In the genomic region with DNA sequence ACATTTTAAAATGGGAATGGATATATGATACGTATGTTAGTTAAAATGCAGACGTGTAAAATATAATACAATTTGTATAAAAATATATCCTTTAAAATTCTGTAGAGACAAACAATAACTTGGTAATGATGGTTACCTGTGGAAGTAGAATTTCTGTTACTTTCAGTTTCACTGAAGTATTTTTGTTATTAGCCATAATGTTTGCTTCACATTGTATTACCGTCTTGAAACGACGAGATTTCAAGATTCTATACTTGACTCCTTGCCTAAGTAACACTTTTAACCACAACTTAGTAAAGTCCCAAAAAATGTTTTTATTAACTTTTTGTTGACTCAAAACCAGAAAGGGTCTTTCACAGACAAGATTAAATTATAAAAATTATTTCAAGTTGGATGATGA, we compare ENCODE assay signal across 28 cellular contexts.
"Had no signal": no experiment of that assay in that cellular context is flagged by ENCODE, and none has a peak within 500 bp of the region (broad histone marks: within the 10 kb centered on the region; RNA-seq: fewer than 3 reads in every experiment).

No MANE protein-coding gene starts in this region.

- H3K27ac Mint-ChIP-seq: natural killer cell; nephron; neural progenitor cell; progenitor cell of endocrine pancreas; stimulated activated effector memory CD8-positive, alpha-beta T cell treated with anti-CD3 and anti-CD28 coated beads, Interleukin-12 subunit alpha, Interleukin-12 subunit beta, amount 100 ng/mL, for 72 hours; stimulated activated naive B cell treated with anti-CD40 and anti-IgM and Interleukin-4, amounts not matched to agents 10 μg/mL and 1 μg/mL and 100 μg/mL, for 72 hours; stimulated activated naive CD8-positive, alpha-beta T cell treated with anti-CD3 and anti-CD28 coated beads, Interleukin-15, Interleukin-2, amounts not matched to agents 100 ng/mL and 50 ng/mL, for 24 hours had no signal

- H3K9ac ChIP-seq: neural progenitor cell, parathyroid adenoma had no signal

- H3K36me3 ChIP-seq: neural progenitor cell, ovary, right lobe of liver, sigmoid colon, stomach, thoracic aorta, thyroid gland, tibial nerve, upper lobe of right lung, uterus had no signal

- H3K9me3 Mint-ChIP-seq: nephron, neural progenitor cell had no signal

- ATAC-seq: natural killer cell; psoas muscle; right cardiac atrium; right lobe of liver; stimulated activated effector memory CD8-positive, alpha-beta T cell treated with anti-CD3 and anti-CD28 coated beads, Interleukin-12 subunit alpha, Interleukin-12 subunit beta, amount 100 ng/mL, for 72 hours; stimulated activated naive B cell treated with anti-CD40 and anti-IgM and Interleukin-4, amounts not matched to agents 10 μg/mL and 1 μg/mL and 100 μg/mL, for 72 hours; upper lobe of right lung had no signal

- H3K9me3 ChIP-seq: ovary, right lobe of liver, stomach, thoracic aorta, thyroid gland, upper lobe of right lung, uterus had no signal

- H3K27me3 ChIP-seq: neural progenitor cell, ovary, right lobe of liver, sigmoid colon, stomach, thyroid gland, tibial nerve, upper lobe of right lung, uterus had no signal

- H3K36me3 Mint-ChIP-seq: neural progenitor cell; stimulated activated effector memory CD8-positive, alpha-beta T cell treated with anti-CD3 and anti-CD28 coated beads, Interleukin-12 subunit alpha, Interleukin-12 subunit beta, amount 100 ng/mL, for 72 hours; stimulated activated naive B cell treated with anti-CD40 and anti-IgM and Interleukin-4, amounts not matched to agents 10 μg/mL and 1 μg/mL and 100 μg/mL, for 72 hours had no signal

- H3K4me3 Mint-ChIP-seq: natural killer cell; nephron; neural progenitor cell; stimulated activated effector memory CD8-positive, alpha-beta T cell treated with anti-CD3 and anti-CD28 coated beads, Interleukin-12 subunit alpha, Interleukin-12 subunit beta, amount 100 ng/mL, for 72 hours; stimulated activated naive B cell treated with anti-CD40 and anti-IgM and Interleukin-4, amounts not matched to agents 10 μg/mL and 1 μg/mL and 100 μg/mL, for 72 hours; stimulated activated naive CD8-positive, alpha-beta T cell treated with anti-CD3 and anti-CD28 coated beads, Interleukin-15, Interleukin-2, amounts not matched to agents 100 ng/mL and 50 ng/mL, for 24 hours had no signal

- H3K27me3 Mint-ChIP-seq: progenitor cell of endocrine pancreas; stimulated activated naive B cell treated with anti-CD40 and anti-IgM and Interleukin-4, amounts not matched to agents 10 μg/mL and 1 μg/mL and 100 μg/mL, for 72 hours; stimulated activated naive CD8-positive, alpha-beta T cell treated with anti-CD3 and anti-CD28 coated beads, Interleukin-15, Interleukin-2, amounts not matched to agents 100 ng/mL and 50 ng/mL, for 24 hours had no signal

- H3K4me1 Mint-ChIP-seq: natural killer cell; nephron; neural progenitor cell; stimulated activated effector memory CD8-positive, alpha-beta T cell treated with anti-CD3 and anti-CD28 coated beads, Interleukin-12 subunit alpha, Interleukin-12 subunit beta, amount 100 ng/mL, for 72 hours; stimulated activated naive B cell treated with anti-CD40 and anti-IgM and Interleukin-4, amounts not matched to agents 10 μg/mL and 1 μg/mL and 100 μg/mL, for 72 hours had no signal

- H3K79me2 ChIP-seq: parathyroid adenoma had no signal

- H3K27ac ChIP-seq: neural progenitor cell, ovary, parathyroid adenoma, psoas muscle, right lobe of liver, sigmoid colon, stomach, thoracic aorta, thyroid gland, tibial nerve, upper lobe of right lung, uterus had no signal

- H2AFZ ChIP-seq: neural progenitor cell, parathyroid adenoma had no signal

- H3K4me3 ChIP-seq: neural progenitor cell, ovary, psoas muscle, right lobe of liver, sigmoid colon, stomach, thoracic aorta, thyroid gland, tibial nerve, upper lobe of right lung, uterus had no signal

- DNase-seq: natural killer cell; occipital lobe; ovary; posterior cingulate gyrus; psoas muscle; right cardiac atrium; right lobe of liver; sigmoid colon; small intestine; stimulated activated CD4-positive, alpha-beta T cell treated with anti-CD3 and anti-CD28 coated beads, Interleukin-15, amount 100 ng/mL, for 24 hours; stimulated activated CD4-positive, alpha-beta T cell treated with anti-CD3 and anti-CD28 coated beads, Interleukin-2, amount 100 ng/mL, for 24 hours; stimulated activated CD4-positive, alpha-beta T cell treated with anti-CD3 and anti-CD28 coated beads, Interleukin-2, amount 100 ng/mL, for 48 hours; stimulated activated CD4-positive, alpha-beta T cell treated with anti-CD3 and anti-CD28 coated beads, Interleukin-4, amount 100 ng/mL, for 24 hours; stimulated activated naive B cell treated with anti-CD40 and anti-IgM and Interleukin-4, amounts not matched to agents 10 μg/mL and 1 μg/mL and 100 μg/mL, for 72 hours; stimulated activated naive CD4-positive, alpha-beta T cell treated with Interleukin-2 at 50 U/mL for 16 hours; stomach; thyroid gland; trophoblast cell; upper lobe of right lung; uterus had no signal

- H3K4me2 ChIP-seq: neural progenitor cell had no signal

- H3K4me1 ChIP-seq: neural progenitor cell, parathyroid adenoma, psoas muscle, sigmoid colon, stomach, thyroid gland, tibial nerve, upper lobe of right lung, uterus had no signal
